8 cellular contexts compared by ENCODE assay signal in the genomic region with DNA sequence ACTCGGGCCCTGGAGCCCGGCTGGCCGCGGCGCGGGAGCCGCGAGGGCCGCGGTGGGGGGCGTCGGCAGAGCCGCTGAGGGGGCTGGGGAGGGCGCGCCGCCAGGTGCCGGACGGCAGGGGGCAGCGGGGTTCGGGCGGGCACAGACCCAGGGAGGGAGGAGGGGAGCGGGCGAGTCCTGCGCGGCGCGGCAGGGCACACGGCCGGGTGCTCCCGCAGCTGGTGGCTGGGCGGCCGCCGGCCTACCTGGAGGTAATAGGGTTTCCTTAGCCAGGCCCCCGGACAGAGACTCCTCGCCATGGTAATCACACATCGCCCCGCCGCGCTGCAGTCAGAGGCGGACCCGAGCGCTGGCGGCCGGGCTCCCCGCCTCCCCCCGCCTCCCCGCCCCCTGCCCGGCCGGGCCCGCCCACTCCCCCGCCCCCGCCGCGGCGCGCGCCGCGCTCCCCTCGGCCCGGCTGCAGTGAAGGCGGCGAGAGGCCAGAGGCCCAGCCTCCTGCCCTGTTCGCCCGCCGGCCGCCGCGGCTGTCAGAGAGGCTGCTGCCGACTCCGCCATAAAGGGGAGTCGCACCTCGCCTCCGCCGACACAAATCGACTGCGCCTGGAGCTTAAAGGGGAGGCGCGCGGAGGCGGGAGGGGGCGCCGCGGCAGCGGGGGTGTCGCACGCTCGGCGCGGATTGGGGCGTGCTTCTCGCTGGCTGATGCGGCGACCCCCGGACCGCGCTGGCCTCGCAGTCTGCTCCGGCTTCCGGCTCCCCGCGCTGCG. TPM values are rescaled to one million over a fixed set of nuclear protein-coding genes. Genes with fewer than 3 reads are reported as not detected.
DNase-seq lines count a peak whose midpoint lies in the region; ATAC-seq and TF ChIP-seq lines count a peak whose summit lies in the region.

TSS of gene DIPK1A (minus strand) at position 332 of the 765 bp plus-strand sequence. CDS start at position 299, 33 bp downstream.

- no peaks in the 10 kb centered on the region for H3K4me1 ChIP-seq in breast epithelium

- peak within 1 kb of the TSS; percentile 83 to 93 (median 89) for H3K4me3 ChIP-seq in breast epithelium

- no peaks in the 10 kb centered on the region for H3K36me3 ChIP-seq in breast epithelium

- ATAC-seq in HG02840 (IDR thresholded peaks at IDR 0.05; ENCODE audit: low FRiP score, unreplicated experiment): peak; percentile 47

- H3K27ac ChIP-seq in VCaP (peak within 1 kb of the TSS; percentile 77), breast epithelium (peak within 1 kb of the TSS; percentile 95 to 99)

- intact Hi-C loops in breast epithelium (cut with DNase I; ENCODE audit: low total_unique reads): no loop called here

- no peaks in the 10 kb centered on the region for H3K27me3 ChIP-seq in breast epithelium

- DNase-seq in NCI-H2081 (lab: John Stamatoyannopoulos, UW) (peak; percentile 60 to 73), breast epithelium (ENCODE audit: low spot score in 2 of 2) (peak; percentile 66 to 68), iris pigment epithelial cell (ENCODE audit: low read depth) (peak; percentile 63), SKM-1 treated with dmso at 0.1 percent for 144 hours (lab: John Stamatoyannopoulos, UW; ENCODE audit: unreplicated experiment) (no peak)
- peak; percentile 65 for DNase-seq in stimulated activated CD4-positive, alpha-beta T cell treated with anti-CD3 and anti-CD28 coated beads, Interleukin-12 subunit alpha, Interleukin-12 subunit beta, amount 100 ng/mL, for 4 hours

- no peaks in the 10 kb centered on the region for H3K9me3 ChIP-seq in breast epithelium

- peak; percentile 76 for TF ChIP-seq POLR2A in GM15510 (IDR thresholded peaks at IDR 0.05; ENCODE audit: borderline replicate concordance, extremely low read depth, insufficient read length)
- peak; percentile 30 for TF ChIP-seq POLR2A in breast epithelium (IDR thresholded peaks at IDR 0.05)

- TF ChIP-seq CTCF in VCaP (conservative IDR thresholded peaks at IDR 0.05) (no peak), breast epithelium (IDR thresholded peaks at IDR 0.05) (no peak)

RNA-seq across cellular contexts. Expression of gene DIPK1A, which starts in this region (rescaled TPM):
- 10 to 100 TPM; 12.1 to 14.7 (median 14.4) TPM for total RNA-seq in breast epithelium
